29 cellular contexts compared by ENCODE assay signal in the genomic region with DNA sequence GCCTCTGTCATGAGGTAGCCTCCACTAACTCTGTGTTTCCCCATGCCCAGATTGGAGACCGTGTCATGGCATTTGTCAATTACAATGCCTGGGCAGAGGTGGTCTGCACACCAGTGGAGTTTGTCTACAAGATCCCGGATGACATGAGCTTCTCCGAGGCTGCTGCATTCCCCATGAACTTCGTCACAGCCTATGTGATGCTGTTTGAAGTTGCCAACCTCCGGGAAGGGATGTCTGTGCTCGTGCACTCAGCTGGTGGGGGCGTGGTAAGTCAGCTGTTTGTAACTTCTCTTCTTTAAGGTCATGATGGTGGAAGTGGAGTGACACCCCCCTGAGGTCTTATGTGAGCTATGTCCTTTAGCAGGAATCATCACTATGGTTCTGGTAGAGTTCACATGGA. TPM values are rescaled to one million over a fixed set of nuclear protein-coding genes. Genes with fewer than 3 reads are reported as not detected.
"Had no signal": no experiment of that assay in that cellular context is flagged by ENCODE, and none has a peak within 500 bp of the region (broad histone marks: within the 10 kb centered on the region; RNA-seq: fewer than 3 reads in every experiment).

No MANE protein-coding gene starts in this region.

- DNase-seq: activated CD4-positive, alpha-beta memory T cell treated with anti-CD3 and anti-CD28 coated beads, Interleukin-2, amount 10 ng/mL, durations not matched to agents 7 days and 5 days; activated CD4-positive, alpha-beta T cell treated with anti-CD3 and anti-CD28 coated beads for 1 hour; activated CD4-positive, alpha-beta T cell treated with anti-CD3 and anti-CD28 coated beads for 4 hours; activated CD4-positive, alpha-beta T cell treated with anti-CD3 and anti-CD28 coated beads, Interleukin-2, amount 10 ng/mL, durations not matched to agents 7 days and 5 days; activated CD4-positive, alpha-beta T cell treated with anti-CD3 and anti-CD28 coated beads, Interleukin-2, amount 50 U/mL, for 4 hours; activated CD4-positive, CD25-positive, alpha-beta regulatory T cell; activated CD8-positive, alpha-beta memory T cell treated with anti-CD3 and anti-CD28 coated beads, Interleukin-2, amount 50 U/mL, for 48 hours; activated effector memory CD4-positive, alpha-beta T cell treated with anti-CD3 and anti-CD28 coated beads, Interleukin-2, amount 50 U/mL, for 16 hours; activated naive CD4-positive, alpha-beta T cell treated with anti-CD3 and anti-CD28 coated beads for 36 hours; activated naive CD8-positive, alpha-beta T cell treated with anti-CD3 and anti-CD28 coated beads, Interleukin-2, amount 10 ng/mL, durations not matched to agents 7 days and 5 days; activated T-cell treated with anti-CD3 and anti-CD28 coated beads for 4 hours; activated T-cell treated with anti-CD3 and anti-CD28 coated beads, Interleukin-2, amount 50 U/mL, for 24 hours; central memory CD4-positive, alpha-beta T cell; cerebellar nuclear complex; colonic mucosa; effector CD8-positive, alpha-beta T cell; esophagus squamous epithelium; foreskin melanocyte; T-helper 2 cell had no signal

- H3K27me3 Mint-ChIP-seq: activated CD4-positive, alpha-beta T cell treated with anti-CD3 and anti-CD28 coated beads, Interleukin-2, amount 10 ng/mL, durations not matched to agents 7 days and 5 days; activated naive CD8-positive, alpha-beta T cell treated with anti-CD3 and anti-CD28 coated beads, Interleukin-2, amount 10 ng/mL, durations not matched to agents 7 days and 5 days had no signal

- H3K4me3 Mint-ChIP-seq: activated CD4-positive, alpha-beta memory T cell treated with anti-CD3 and anti-CD28 coated beads, Interleukin-2, amount 10 ng/mL, durations not matched to agents 7 days and 5 days; activated CD4-positive, alpha-beta T cell treated with anti-CD3 and anti-CD28 coated beads, Interleukin-2, amount 10 ng/mL, durations not matched to agents 7 days and 5 days; activated naive CD4-positive, alpha-beta T cell treated with anti-CD3 and anti-CD28 coated beads for 36 hours; activated naive CD4-positive, alpha-beta T cell treated with anti-CD3 and anti-CD28 coated beads, Interleukin-2, amount 50 U/mL, for 24 hours; activated naive CD8-positive, alpha-beta T cell treated with anti-CD3 and anti-CD28 coated beads, Interleukin-2, amount 10 ng/mL, durations not matched to agents 7 days and 5 days; activated T-cell treated with anti-CD3 and anti-CD28 coated beads, Interleukin-2, amount 50 U/mL, for 24 hours; activated T-helper 1 cell treated with anti-CD3 and anti-CD28 coated beads, Interleukin-12 subunit alpha, Interleukin-12 subunit beta, Interleukin-2, Interleukin-4 antibody, amounts not matched to agents 30 ng/mL and 10 ng/mL and 1 ng/mL, durations not matched to agents 14 hours and 24 hours and 36 hours; brain had no signal

- H3K9me3 Mint-ChIP-seq: activated CD4-positive, alpha-beta memory T cell treated with anti-CD3 and anti-CD28 coated beads, Interleukin-2, amount 10 ng/mL, durations not matched to agents 7 days and 5 days; activated CD4-positive, alpha-beta T cell treated with anti-CD3 and anti-CD28 coated beads, Interleukin-2, amount 10 ng/mL, durations not matched to agents 7 days and 5 days; activated naive CD4-positive, alpha-beta T cell treated with anti-CD3 and anti-CD28 coated beads for 36 hours; activated naive CD4-positive, alpha-beta T cell treated with anti-CD3 and anti-CD28 coated beads, Interleukin-2, amount 50 U/mL, for 24 hours; activated naive CD8-positive, alpha-beta T cell treated with anti-CD3 and anti-CD28 coated beads, Interleukin-2, amount 10 ng/mL, durations not matched to agents 7 days and 5 days; activated T-cell treated with anti-CD3 and anti-CD28 coated beads, Interleukin-2, amount 50 U/mL, for 24 hours; activated T-helper 1 cell treated with anti-CD3 and anti-CD28 coated beads, Interleukin-12 subunit alpha, Interleukin-12 subunit beta, Interleukin-2, Interleukin-4 antibody, amounts not matched to agents 30 ng/mL and 10 ng/mL and 1 ng/mL, durations not matched to agents 14 hours and 24 hours and 36 hours; activated T-helper 2 cell treated with anti-CD3 and anti-CD28 coated beads, Interferon-gamma antibody, Interleukin-2, Interleukin-4, amounts not matched to agents 10 μg/mL and 5 μg/mL and 100 μg/mL, durations not matched to agents 14 hours and 24 hours and 36 hours; brain had no signal

- H3K27me3 ChIP-seq: ascending aorta, cardiac muscle cell, colonic mucosa, esophagus squamous epithelium had no signal

- H3K4me1 ChIP-seq: breast epithelium, colonic mucosa, esophagus squamous epithelium, gastroesophageal sphincter had no signal

- H3K36me3 Mint-ChIP-seq: activated naive CD4-positive, alpha-beta T cell treated with anti-CD3 and anti-CD28 coated beads, Interleukin-2, amount 50 U/mL, for 24 hours; activated naive CD8-positive, alpha-beta T cell treated with anti-CD3 and anti-CD28 coated beads, Interleukin-2, amount 10 ng/mL, durations not matched to agents 7 days and 5 days had no signal

- H3K9me3 ChIP-seq: ascending aorta, breast epithelium, colonic mucosa, esophagus squamous epithelium, gastroesophageal sphincter had no signal

- H3K36me3 ChIP-seq: breast epithelium, cardiac muscle cell, colonic mucosa, esophagus squamous epithelium, gastroesophageal sphincter had no signal

- H3K27ac ChIP-seq: ascending aorta, breast epithelium, cardiac muscle cell, colonic mucosa, epithelial cell of prostate, esophagus squamous epithelium, gastroesophageal sphincter had no signal

- ATAC-seq: gastroesophageal sphincter had no signal

- H3K4me1 Mint-ChIP-seq: activated CD4-positive, alpha-beta memory T cell treated with anti-CD3 and anti-CD28 coated beads, Interleukin-2, amount 10 ng/mL, durations not matched to agents 7 days and 5 days; activated CD4-positive, alpha-beta T cell treated with anti-CD3 and anti-CD28 coated beads, Interleukin-2, amount 10 ng/mL, durations not matched to agents 7 days and 5 days; activated naive CD4-positive, alpha-beta T cell treated with anti-CD3 and anti-CD28 coated beads, Interleukin-2, amount 50 U/mL, for 24 hours; activated naive CD8-positive, alpha-beta T cell treated with anti-CD3 and anti-CD28 coated beads, Interleukin-2, amount 10 ng/mL, durations not matched to agents 7 days and 5 days had no signal

- H3K27ac Mint-ChIP-seq: activated CD4-positive, alpha-beta memory T cell treated with anti-CD3 and anti-CD28 coated beads, Interleukin-2, amount 10 ng/mL, durations not matched to agents 7 days and 5 days; activated CD4-positive, alpha-beta T cell treated with anti-CD3 and anti-CD28 coated beads, Interleukin-2, amount 10 ng/mL, durations not matched to agents 7 days and 5 days; activated naive CD4-positive, alpha-beta T cell treated with anti-CD3 and anti-CD28 coated beads for 36 hours; activated naive CD4-positive, alpha-beta T cell treated with anti-CD3 and anti-CD28 coated beads, Interleukin-2, amount 50 U/mL, for 24 hours; activated naive CD8-positive, alpha-beta T cell treated with anti-CD3 and anti-CD28 coated beads, Interleukin-2, amount 10 ng/mL, durations not matched to agents 7 days and 5 days; activated T-cell treated with anti-CD3 and anti-CD28 coated beads, Interleukin-2, amount 50 U/mL, for 24 hours; activated T-helper 1 cell treated with anti-CD3 and anti-CD28 coated beads, Interleukin-12 subunit alpha, Interleukin-12 subunit beta, Interleukin-2, Interleukin-4 antibody, amounts not matched to agents 30 ng/mL and 10 ng/mL and 1 ng/mL, durations not matched to agents 14 hours and 24 hours and 36 hours; activated T-helper 2 cell treated with anti-CD3 and anti-CD28 coated beads, Interferon-gamma antibody, Interleukin-2, Interleukin-4, amounts not matched to agents 10 μg/mL and 5 μg/mL and 100 μg/mL, durations not matched to agents 14 hours and 24 hours and 36 hours; brain had no signal

- H3K4me3 ChIP-seq: ascending aorta, breast epithelium, cardiac muscle cell, colonic mucosa, esophagus squamous epithelium, gastroesophageal sphincter had no signal

RNA-seq across cellular contexts. Expression of gene VAT1L, which starts 36.8 kb away (rescaled TPM):
- total RNA-seq: activated CD4-positive, alpha-beta T cell treated with anti-CD3 and anti-CD28 coated beads, Interleukin-2, amount 10 ng/mL, durations not matched to agents 7 days and 5 days; activated naive CD4-positive, alpha-beta T cell treated with anti-CD3 and anti-CD28 coated beads for 36 hours; activated naive CD8-positive, alpha-beta T cell treated with anti-CD3 and anti-CD28 coated beads, Interleukin-2, amount 10 ng/mL, durations not matched to agents 7 days and 5 days; activated T-helper 1 cell treated with anti-CD3 and anti-CD28 coated beads, Interleukin-12 subunit alpha, Interleukin-12 subunit beta, Interleukin-2, Interleukin-4 antibody, amounts not matched to agents 30 ng/mL and 10 ng/mL and 1 ng/mL, durations not matched to agents 14 hours and 24 hours and 36 hours; activated T-helper 2 cell treated with anti-CD3 and anti-CD28 coated beads, Interferon-gamma antibody, Interleukin-2, Interleukin-4, amounts not matched to agents 10 μg/mL and 5 μg/mL and 100 μg/mL, durations not matched to agents 14 hours and 24 hours and 36 hours; T-helper 1 cell treated with Interleukin-12 subunit alpha and Interleukin-12 subunit beta and Interleukin-4 antibody, amounts not matched to agents 30 ng/mL and 1 ng/mL, for 36 hours had no signal
